10 cellular contexts compared by ENCODE assay signal in genomic region chr2:163610817-163611556, GRCh38.
A peak's percentile ranks its signal among the peaks of the same experiment; 100 is the strongest.
DNase-seq lines count a peak whose midpoint lies in the region; ATAC-seq and TF ChIP-seq lines count a peak whose summit lies in the region.
"Had no signal": no experiment of that assay in that cellular context is flagged by ENCODE, and none has a peak within 500 bp of the region (broad histone marks: within the 10 kb centered on the region; RNA-seq: fewer than 3 reads in every experiment).

No MANE protein-coding gene starts in this region.

- no peaks in the 10 kb centered on the region for H3K9me3 ChIP-seq in psoas muscle

- peaks cover 0 to 5% of the 10 kb centered on the region in 2 donors for H3K36me3 ChIP-seq in psoas muscle (ENCODE audit: insufficient read depth in 1 of 2, low read depth in 1 of 2)

- no peak overlapping the region for H3K27ac ChIP-seq in substantia nigra (ENCODE audit: low read depth, low read length, poor library complexity, severe bottlenecking)
- no peak overlapping the region for H3K27ac ChIP-seq in psoas muscle

- H3K27me3 ChIP-seq in psoas muscle (ENCODE audit: insufficient read depth in 3 of 3, low read length in 2 of 3): no peaks in the 10 kb centered on the region

- DNase-seq in NCI-H82 (lab: John Stamatoyannopoulos, UW) (peak; percentile 54), NCI-H82 treated with DMSO at 0.1 percent for 48 hours (lab: John Stamatoyannopoulos, UW; ENCODE audit: unreplicated experiment) (no peak), NCI-H226 (peak; percentile 16), head of caudate nucleus (peak in 39 of 42 donors; percentile 12 to 85 (median 52)), substantia nigra (lab: John Stamatoyannopoulos, UW) (peak in 32 of 49 donors; percentile 2 to 65 (median 30)), NCI-H446 treated with DMSO at 0.1 percent for 48 hours (lab: John Stamatoyannopoulos, UW) (no peak), NCI-H2196 (lab: John Stamatoyannopoulos, UW; ENCODE audit: unreplicated experiment) (no peak), psoas muscle (no peak)
- DNase-seq: AML-193, SHP77 treated with DMSO at 0.1 percent for 48 hours had no signal

- ATAC-seq in psoas muscle: no peak

- H3K4me1 ChIP-seq in psoas muscle: no peaks in the 10 kb centered on the region

- TF ChIP-seq CTCF in psoas muscle (IDR thresholded peaks at IDR 0.05): no peak

- no peak overlapping the region for H3K4me3 ChIP-seq in psoas muscle

- intact Hi-C loops in head of caudate nucleus (cut with DNase I): no loop called here
- intact Hi-C loops in psoas muscle (cut with DNase I): no loop called here

- 89 to 93% (median 92%) methylated on average over 13 of the region's 13 CpGs for WGBS in psoas muscle, 3 donors

Comparison
In these comparisons a context has a peak if more than half of its experiments do, and no peak if none do; other contexts are left out.
1. DNase-seq: peak in NCI-H82 (single experiment), NCI-H226 (single experiment), head of caudate nucleus (39 of 42) and substantia nigra (32 of 49); none in NCI-H82 treated with DMSO at 0.1 percent for 48 hours (single experiment), NCI-H446 treated with DMSO at 0.1 percent for 48 hours (single experiment), NCI-H2196 (single experiment) and psoas muscle (0 of 2).